ENCODE assay signal across 8 cellular contexts in the genomic region with DNA sequence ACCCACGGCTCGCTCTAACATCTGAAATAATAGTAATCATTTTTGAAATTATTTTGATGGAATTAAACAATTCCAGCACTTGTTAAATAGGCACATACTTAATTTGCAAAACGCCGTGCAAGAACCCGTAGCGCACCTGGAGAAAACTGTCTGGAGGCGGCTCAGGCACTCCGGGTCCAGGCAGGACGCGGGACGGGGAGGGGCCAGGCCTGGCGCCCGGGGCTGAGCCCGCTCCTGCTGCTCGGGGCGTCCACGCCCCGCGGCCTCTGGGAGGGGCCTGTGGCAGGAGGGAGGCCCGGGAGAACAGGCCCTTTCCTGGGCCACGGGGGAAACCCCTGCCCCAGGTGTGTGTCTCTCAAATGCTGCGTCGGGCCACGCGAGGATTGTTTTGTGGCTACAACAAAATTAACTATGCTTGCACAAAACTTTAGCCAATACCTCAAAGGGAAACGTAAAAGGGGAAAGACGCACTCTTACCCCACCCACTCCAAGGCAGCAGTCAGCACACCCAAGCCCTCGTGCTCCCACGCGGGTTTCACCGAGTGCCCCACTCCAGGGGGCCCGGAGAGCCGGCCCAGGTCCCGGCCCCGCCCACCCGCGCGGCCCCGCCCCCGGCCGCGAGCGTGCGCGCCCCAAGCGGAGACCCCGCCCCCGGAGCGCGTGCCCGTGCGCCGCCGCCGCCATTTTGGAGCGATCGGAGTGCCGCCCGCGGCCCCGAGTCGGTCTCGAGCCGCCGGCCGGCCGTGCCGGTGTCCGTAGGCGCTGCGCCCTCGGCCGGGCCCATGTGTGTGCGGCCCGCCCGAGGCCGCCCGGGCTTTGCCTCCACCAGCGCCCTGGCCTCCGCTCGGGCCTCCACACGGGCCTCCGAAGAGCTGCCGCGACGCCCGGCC. TPM values are rescaled to one million over a fixed set of nuclear protein-coding genes. Genes with fewer than 3 reads are reported as not detected.
DNase-seq lines count a peak whose midpoint lies in the region; ATAC-seq, FAIRE-seq and TF ChIP-seq lines count a peak whose summit lies in the region.

A gene with protein sequence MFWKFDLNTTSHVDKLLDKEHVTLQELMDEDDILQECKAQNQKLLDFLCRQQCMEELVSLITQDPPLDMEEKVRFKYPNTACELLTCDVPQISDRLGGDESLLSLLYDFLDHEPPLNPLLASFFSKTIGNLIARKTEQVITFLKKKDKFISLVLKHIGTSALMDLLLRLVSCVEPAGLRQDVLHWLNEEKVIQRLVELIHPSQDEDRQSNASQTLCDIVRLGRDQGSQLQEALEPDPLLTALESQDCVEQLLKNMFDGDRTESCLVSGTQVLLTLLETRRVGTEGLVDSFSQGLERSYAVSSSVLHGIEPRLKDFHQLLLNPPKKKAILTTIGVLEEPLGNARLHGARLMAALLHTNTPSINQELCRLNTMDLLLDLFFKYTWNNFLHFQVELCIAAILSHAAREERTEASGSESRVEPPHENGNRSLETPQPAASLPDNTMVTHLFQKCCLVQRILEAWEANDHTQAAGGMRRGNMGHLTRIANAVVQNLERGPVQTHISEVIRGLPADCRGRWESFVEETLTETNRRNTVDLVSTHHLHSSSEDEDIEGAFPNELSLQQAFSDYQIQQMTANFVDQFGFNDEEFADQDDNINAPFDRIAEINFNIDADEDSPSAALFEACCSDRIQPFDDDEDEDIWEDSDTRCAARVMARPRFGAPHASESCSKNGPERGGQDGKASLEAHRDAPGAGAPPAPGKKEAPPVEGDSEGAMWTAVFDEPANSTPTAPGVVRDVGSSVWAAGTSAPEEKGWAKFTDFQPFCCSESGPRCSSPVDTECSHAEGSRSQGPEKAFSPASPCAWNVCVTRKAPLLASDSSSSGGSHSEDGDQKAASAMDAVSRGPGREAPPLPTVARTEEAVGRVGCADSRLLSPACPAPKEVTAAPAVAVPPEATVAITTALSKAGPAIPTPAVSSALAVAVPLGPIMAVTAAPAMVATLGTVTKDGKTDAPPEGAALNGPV (plus strand): TSS at position 677 of the 890 bp plus-strand sequence. CDS start 50,582 bp downstream, outside the sequence.

- TF ChIP-seq POLR2A in GM18526 (IDR thresholded peaks at IDR 0.05; ENCODE audit: extremely low read depth, insufficient read length) (peak; percentile 68), endothelial cell of umbilical vein (IDR thresholded peaks at IDR 0.05; ENCODE audit: low read depth, low read length) (peak; percentile 86)

- dilution Hi-C loops in endothelial cell of umbilical vein (cut with MboI; ENCODE audit: extremely low pct_ligation_motif_present, low sequenced_read_pairs): no loop called here

- intact Hi-C loops in endothelial cell of umbilical vein (cut with micrococcal nuclease): loop anchor here (1.0 to 5.0 kb wide), 7 partner anchors 16 to 194 kb away; a partner anchor contains a TSS

- POLR2A ChIA-PET in endothelial cell of umbilical vein (lab: Charles Lee): no interaction called here

- peak; percentile 72 for FAIRE-seq in endothelial cell of umbilical vein (lab: Jason Lieb, UNC)

- H3K27ac ChIP-seq in ACC112 (ENCODE audit: low read depth, low read length) (peak within 1 kb of the TSS; percentile 68), endothelial cell of umbilical vein (ENCODE audit: insufficient read depth, low read depth, low read length) (peak within 1 kb of the TSS; percentile 30)

- H3K36me3 ChIP-seq in ACC112 (ENCODE audit: insufficient read depth, low read length) (no peaks in the 10 kb centered on the region), endothelial cell of umbilical vein (ENCODE audit: control insufficient read depth in 2 of 2, extremely low read depth in 1 of 2, insufficient read depth in 2 of 2, low read length in 2 of 2) (no peaks in the 10 kb centered on the region)

- H2AFZ ChIP-seq in ACC112 (ENCODE audit: low read length, unreplicated experiment) (peak within 1 kb of the TSS; percentile 25), endothelial cell of umbilical vein (ENCODE audit: low read depth, low read length) (peak within 1 kb of the TSS; percentile 93)

- DNase-seq in NOMO-1 (lab: John Stamatoyannopoulos, UW; ENCODE audit: unreplicated experiment in 2 of 2) (peak; percentile 40 to 67), endothelial cell of umbilical vein (ENCODE audit: low read depth, low spot score) (peak; percentile 44)
- DNase-seq in activated CD8-positive, alpha-beta memory T cell treated with anti-CD3 and anti-CD28 coated beads, Interleukin-2, amount 50 U/mL, for 4 hours: peak; percentile 91
- DNase-seq in stimulated activated CD8-positive, alpha-beta memory T cell treated with anti-CD3 and anti-CD28 coated beads, Interleukin-2, amount 100 ng/mL, for 48 hours (ENCODE audit: low read depth in 2 of 2): peak; percentile 82 to 88

- H3K79me2 ChIP-seq in ACC112 (ENCODE audit: control insufficient read depth, insufficient read depth, low read length, unreplicated experiment) (peaks cover 14% of the 10 kb centered on the region), endothelial cell of umbilical vein (ENCODE audit: control insufficient read depth, insufficient read depth, low read length) (peaks cover 19% of the 10 kb centered on the region)

- H3K4me1 ChIP-seq in ACC112 (ENCODE audit: control insufficient read depth, insufficient read depth, low read length, unreplicated experiment) (no peaks in the 10 kb centered on the region), endothelial cell of umbilical vein (ENCODE audit: control insufficient read depth, extremely low read depth, insufficient read depth, low read length) (peaks cover 5% of the 10 kb centered on the region), mononuclear cell (ENCODE audit: insufficient read depth, low read length) (peaks cover 29% of the 10 kb centered on the region)

- no peaks in the 10 kb centered on the region for H4K20me1 ChIP-seq in endothelial cell of umbilical vein (replicated peaks; ENCODE audit: control insufficient read depth, extremely low read depth, insufficient read depth, low read length)

- TF ChIP-seq CTCF in endothelial cell of umbilical vein (IDR thresholded peaks at IDR 0.05; ENCODE audit: extremely low read depth in 1 of 2, insufficient read depth in 1 of 2, low read depth in 1 of 2, low read length in 2 of 2): no peak

- no peaks in the 10 kb centered on the region for H3K9me3 ChIP-seq in endothelial cell of umbilical vein (replicated peaks; ENCODE audit: control insufficient read depth, insufficient read depth, low read length)
- no peaks in the 10 kb centered on the region for H3K9me3 ChIP-seq in mononuclear cell (ENCODE audit: low read depth, low read length)

- no peaks in the 10 kb centered on the region for H3K9me1 ChIP-seq in endothelial cell of umbilical vein (replicated peaks; ENCODE audit: control insufficient read depth, extremely low read depth, insufficient read depth, low read length)

- CTCF ChIA-PET in endothelial cell of umbilical vein (lab: Charles Lee): interaction anchor here (1.0 to 2.7 kb wide), 12 partner anchors 10 to 106 kb away, joined by 3 to 60 read pairs (median 10); a partner anchor contains a TSS

- H3K4me2 ChIP-seq in endothelial cell of umbilical vein (ENCODE audit: insufficient read depth, low read length): peak within 1 kb of the TSS; percentile 95

- BruUV-seq in endothelial cell of umbilical vein (replicated peaks; lab: Mats Ljungman, UMichigan): no TSS peak

- peak; percentile 54 for ATAC-seq in HG03095 (IDR thresholded peaks at IDR 0.05; ENCODE audit: unreplicated experiment)

- peak within 1 kb of the TSS; percentile 65 for H3K9ac ChIP-seq in endothelial cell of umbilical vein (replicated peaks; ENCODE audit: extremely low read depth, insufficient read depth, low read length)

- H3K4me3 ChIP-seq in ACC112 (ENCODE audit: low read depth, low read length) (peak within 1 kb of the TSS; percentile 86), endothelial cell of umbilical vein (replicated peaks in 1 of 3; ENCODE audit: insufficient read depth in 1 of 3, low read depth in 1 of 3, low read length in 3 of 3) (peak within 1 kb of the TSS; percentile 71 to 73 (median 71)), mononuclear cell (ENCODE audit: low read length) (peak within 1 kb of the TSS; percentile 78)

- H3K27me3 ChIP-seq in ACC112 (ENCODE audit: insufficient read depth, low read length) (no peaks in the 10 kb centered on the region), endothelial cell of umbilical vein (ENCODE audit: control insufficient read depth in 2 of 2, insufficient read depth in 2 of 2, low read length in 2 of 2) (no peaks in the 10 kb centered on the region), mononuclear cell (ENCODE audit: insufficient read depth, low read length) (no peaks in the 10 kb centered on the region)

TF ChIP-seq in endothelial cell of umbilical vein, 7 proteins besides CTCF, POLR2A, EP300 and RAD21:
- TF ChIP-seq POLR2AphosphoS5 (IDR thresholded peaks at IDR 0.05; ENCODE audit: insufficient read depth, low read depth, low read length) (peak; percentile 86), EZH2 (IDR thresholded peaks at IDR 0.05; ENCODE audit: borderline replicate concordance, low read depth, low read length, severe bottlenecking) (no peak)

RNA-seq across cellular contexts. Expression of the gene that starts here (rescaled TPM):
- total RNA-seq in endothelial cell of umbilical vein: 46.4 and 54.6 TPM in 2 replicates
- polyA plus RNA-seq in endothelial cell of umbilical vein: 38.6 and 41.2 TPM in 2 replicates
- 29.4 and 36.5 TPM in 2 replicates for polyA plus RNA-seq in endothelial cell of umbilical vein (2011; cell fraction: cytosol; rRNA removed)
- 135 and 137 TPM in 2 replicates for polyA plus RNA-seq in endothelial cell of umbilical vein (2011; cell fraction: nucleus; rRNA removed)
- 27.9 and 28.3 TPM in 2 replicates for polyA plus RNA-seq in endothelial cell of umbilical vein (2012)
- polyA minus RNA-seq in endothelial cell of umbilical vein: 45.8 and 51.7 TPM in 2 replicates
- 10.1 TPM for polyA minus RNA-seq in endothelial cell of umbilical vein (2011; cell fraction: cytosol; rRNA and poly(A)+ RNA removed)
- 34.2 and 57.9 TPM in 2 replicates for polyA minus RNA-seq in endothelial cell of umbilical vein (2011; cell fraction: nucleus; rRNA and poly(A)+ RNA removed)
- 27.5 TPM for total RNA-seq in mononuclear cell

Comparison
In these comparisons a context has a peak if more than half of its experiments do, and no peak if none do; other contexts are left out.
1. Peak in every context shown above with its lines: DNase-seq, ATAC-seq, H3K4me3 ChIP-seq and H3K27ac ChIP-seq.